ENCODE assay signal across 9 cellular contexts in genomic region chr12:121279507-121279915, GRCh38. TPM values are rescaled to one million over a fixed set of nuclear protein-coding genes. Genes with fewer than 3 reads are reported as not detected.
DNase-seq lines count a peak whose midpoint lies in the region; ATAC-seq and TF ChIP-seq lines count a peak whose summit lies in the region.
"Had no signal": no experiment of that assay in that cellular context is flagged by ENCODE, and none has a peak within 500 bp of the region (broad histone marks: within the 10 kb centered on the region; RNA-seq: fewer than 3 reads in every experiment).

No MANE protein-coding gene starts in this region.

- DNase-seq in H7 (peak; percentile 61), stomach (no peak), HEK293T (ENCODE audit: extremely low spot score) (no peak)
- no peak for DNase-seq in activated CD4-positive, alpha-beta T cell treated with anti-CD3 and anti-CD28 coated beads for 1 hour
- DNase-seq: T-cell had no signal

- H3K27me3 ChIP-seq in H7 (ENCODE audit: control insufficient read depth, insufficient read depth, low read length) (no peaks in the 10 kb centered on the region), layer of hippocampus (ENCODE audit: control insufficient read depth, insufficient read depth, low read length) (no peaks in the 10 kb centered on the region), stomach (no peaks in the 10 kb centered on the region)

- TF ChIP-seq EP300 in stomach (IDR thresholded peaks at IDR 0.05), result no peak

- H3K4me3 ChIP-seq in H7 (ENCODE audit: insufficient read depth, low read depth, low read length), result no peak overlapping the region
- no peak overlapping the region for H3K4me3 ChIP-seq in stomach

- H3K4me1 ChIP-seq in stomach, result peaks cover 11 to 57% (median 28%) of the 10 kb centered on the region in 4 donors

- 46 to 78% (median 68%) methylated on average over 7 to 10 of the region's 10 CpGs for WGBS in stomach, 5 donors

- no peak for TF ChIP-seq CTCF in stomach (IDR thresholded peaks at IDR 0.05)

- POLR2A ChIA-PET in HEK293T (lab: Yijun Ruan, JAX), result no interaction called here

- intact Hi-C loops in stomach (cut with DNase I; ENCODE audit: low total_unique reads), result no loop called here

- ATAC-seq in GM18519 (IDR thresholded peaks at IDR 0.05; ENCODE audit: low FRiP score, unreplicated experiment) (no peak), HG03135 (IDR thresholded peaks at IDR 0.05; ENCODE audit: unreplicated experiment) (no peak)
- ATAC-seq: T-cell had no signal

- CTCF ChIA-PET in HEK293T (lab: Yijun Ruan, JAX), result no interaction called here

- TF ChIP-seq POLR2A in stomach (IDR thresholded peaks at IDR 0.05), result no peak

- H3K27ac ChIP-seq in cingulate gyrus (ENCODE audit: low read depth, low read length) (peak overlapping the region; percentile 78), layer of hippocampus (ENCODE audit: low read depth, low read length) (peak overlapping the region; percentile 35), stomach (peak overlapping the region; percentile 4 to 73 (median 54))

- H3K36me3 ChIP-seq in H7 (replicated peaks; ENCODE audit: control insufficient read depth, insufficient read depth, low read length) (no peaks in the 10 kb centered on the region; the same call in 1 of the 2 replicates), stomach (peaks cover 0 to 34% (median 24%) of the 10 kb centered on the region in 4 donors)

- H3K9me3 ChIP-seq in stomach, result no peaks in the 10 kb centered on the region

TF ChIP-seq in HEK293T, 16 proteins besides CTCF, POLR2A, EP300 and RAD21:
- no peak for TF ChIP-seq BHLHE40 (IDR thresholded peaks at IDR 0.05; ENCODE audit: borderline replicate concordance)
- no peak for TF ChIP-seq SUZ12 (IDR thresholded peaks at IDR 0.05)
- TF ChIP-seq NFRKB (IDR thresholded peaks at IDR 0.05), result no peak
- TF ChIP-seq FOXA1 (IDR thresholded peaks at IDR 0.05), result no peak
- no peak for TF ChIP-seq TARDBP (IDR thresholded peaks at IDR 0.05)
- no peak for TF ChIP-seq FOXK2 (IDR thresholded peaks at IDR 0.05)
- no peak for TF ChIP-seq CTBP1 (IDR thresholded peaks at IDR 0.05; ENCODE audit: borderline replicate concordance)
- TF ChIP-seq ELF4 (IDR thresholded peaks at IDR 0.05), result no peak
- no peak for TF ChIP-seq L3MBTL2 (conservative IDR thresholded peaks at IDR 0.05)
TF ChIP-seq in HEK293T: peak in this region for 0.

RNA-seq across cellular contexts. Expression of gene CAMKK2, which starts 17.0 kb away (rescaled TPM):
- total RNA-seq in H7 (2014; rRNA removed; shearing (Covaris generic)), result 11.0 and 11.6 TPM in 2 replicates
- total RNA-seq in stomach, result 10 to 100 TPM; 16.3 to 46.4 (median 35.3) TPM
- polyA plus RNA-seq in stomach, result 10 to 100 TPM; 14.9 to 22.4 (median 15.4) TPM
